ENCODE assay signal across 20 cellular contexts in the genomic region with DNA sequence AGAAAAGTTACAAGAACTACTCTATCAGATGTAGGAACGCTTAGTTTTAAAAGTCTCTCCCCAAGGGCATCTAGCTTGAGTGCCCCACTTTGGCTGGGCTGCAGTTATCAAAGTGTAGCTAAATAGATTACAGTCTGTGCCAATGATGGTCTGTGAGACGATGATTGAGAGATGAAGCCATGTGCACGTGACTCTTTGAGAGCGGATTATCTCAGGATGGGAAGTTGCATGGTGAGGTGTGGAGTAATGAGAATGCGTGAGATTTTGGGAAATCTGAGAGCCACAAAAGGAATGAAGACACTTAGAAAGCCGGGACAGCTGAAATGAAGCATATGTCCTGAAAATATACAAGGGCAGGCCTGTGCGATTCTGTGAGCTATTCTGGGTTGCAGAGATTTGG.
"Had no signal": no experiment of that assay in that cellular context is flagged by ENCODE, and none has a peak within 500 bp of the region (broad histone marks: within the 10 kb centered on the region; RNA-seq: fewer than 3 reads in every experiment).

No MANE protein-coding gene starts in this region.

- DNase-seq: activated CD4-positive, alpha-beta T cell treated with anti-CD3 and anti-CD28 coated beads for 48 hours; activated CD4-positive, alpha-beta T cell treated with anti-CD3 and anti-CD28 coated beads, Interleukin-2, amount 50 U/mL, for 48 hours; activated CD4-positive, CD25-positive, alpha-beta regulatory T cell treated with anti-CD3 and anti-CD28 coated beads, Interleukin-2, amount 50 U/mL, for 72 hours; activated CD8-positive, alpha-beta memory T cell treated with anti-CD3 and anti-CD28 coated beads, Interleukin-2, amount 10 ng/mL, durations not matched to agents 7 days and 5 days; activated effector memory CD4-positive, alpha-beta T cell treated with Interleukin-2 at 50 U/mL for 16 hours; activated naive CD4-positive, alpha-beta T cell; activated T-cell treated with anti-CD3 and anti-CD28 coated beads, Interleukin-2, amount 50 U/mL, for 24 hours; aorta; caudate nucleus; MG63; MV-4-11; NCI-H1417 treated with DMSO at 0.1 percent for 48 hours; NCI-H1694; NCI-H446; NCI-H526; PC-3; SHP77 treated with DMSO at 0.1 percent for 48 hours had no signal

- H3K4me3 ChIP-seq: breast epithelium, coronary artery, MG63 had no signal

- H3K9me3 ChIP-seq: breast epithelium, MG63 had no signal

- H3K36me3 ChIP-seq: breast epithelium, MG63 had no signal

- FAIRE-seq: RCC 7860 had no signal

- H3K27ac ChIP-seq: breast epithelium, coronary artery had no signal

- H3K4me1 ChIP-seq: breast epithelium had no signal

- ATAC-seq: activated CD8-positive, alpha-beta memory T cell treated with anti-CD3 and anti-CD28 coated beads, Interleukin-2, amount 10 ng/mL, durations not matched to agents 7 days and 5 days; PC-3 had no signal

- H3K27me3 ChIP-seq: breast epithelium, MG63 had no signal
